25 cellular contexts compared by ENCODE assay signal in genomic region chr10:95653895-95654294, GRCh38.
"Had no signal": no experiment of that assay in that cellular context is flagged by ENCODE, and none has a peak within 500 bp of the region (broad histone marks: within the 10 kb centered on the region; RNA-seq: fewer than 3 reads in every experiment).

No MANE protein-coding gene starts in this region.

- H3K4me3 ChIP-seq: dorsolateral prefrontal cortex, esophagus squamous epithelium, heart left ventricle, mucosa of descending colon, sigmoid colon, thoracic aorta, upper lobe of left lung had no signal

- H3K27me3 Mint-ChIP-seq: activated CD4-positive, alpha-beta T cell treated with anti-CD3 and anti-CD28 coated beads, Interleukin-2, amount 10 ng/mL, durations not matched to agents 7 days and 5 days; activated CD8-positive, alpha-beta memory T cell treated with anti-CD3 and anti-CD28 coated beads, Interleukin-2, amount 10 ng/mL, durations not matched to agents 7 days and 5 days; activated CD8-positive, alpha-beta T cell treated with anti-CD3 and anti-CD28 coated beads for 36 hours; activated naive CD4-positive, alpha-beta T cell treated with anti-CD3 and anti-CD28 coated beads, Interleukin-2, amount 50 U/mL, for 24 hours; effector memory CD8-positive, alpha-beta T cell; T-cell had no signal

- DNase-seq: activated CD4-positive, alpha-beta T cell treated with anti-CD3 and anti-CD28 coated beads, Interleukin-2, amount 10 ng/mL, durations not matched to agents 7 days and 5 days; activated CD4-positive, CD25-positive, alpha-beta regulatory T cell treated with anti-CD3 and anti-CD28 coated beads, Interleukin-2, amount 50 U/mL, for 72 hours; activated CD8-positive, alpha-beta memory T cell treated with anti-CD3 and anti-CD28 coated beads, Interleukin-2, amount 10 ng/mL, durations not matched to agents 7 days and 5 days; activated CD8-positive, alpha-beta T cell treated with anti-CD3 and anti-CD28 coated beads for 36 hours; activated gamma-delta T cell treated with Interleukin-2 at 50 U/mL for 16 hours; aorta; central memory CD4-positive, alpha-beta T cell; dorsolateral prefrontal cortex; effector memory CD8-positive, alpha-beta T cell; esophagus squamous epithelium; heart left ventricle; left colon; mesendoderm; mucosa of descending colon; occipital lobe; sigmoid colon; stimulated activated CD4-positive, alpha-beta T cell treated with anti-CD3 and anti-CD28 coated beads, Interleukin-15, amount 100 ng/mL, for 24 hours; stimulated activated CD4-positive, alpha-beta T cell treated with anti-CD3 and anti-CD28 coated beads, Interleukin-2, amount 100 ng/mL, for 48 hours; stimulated activated naive CD4-positive, alpha-beta T cell treated with Interleukin-2 at 50 U/mL for 16 hours; T-cell; upper lobe of left lung had no signal

- H3K27ac ChIP-seq: esophagus squamous epithelium, heart left ventricle, sigmoid colon, thoracic aorta, upper lobe of left lung, VCaP had no signal

- ATAC-seq: activated CD8-positive, alpha-beta memory T cell treated with anti-CD3 and anti-CD28 coated beads, Interleukin-2, amount 10 ng/mL, durations not matched to agents 7 days and 5 days; activated CD8-positive, alpha-beta T cell treated with anti-CD3 and anti-CD28 coated beads for 36 hours; effector memory CD8-positive, alpha-beta T cell; heart left ventricle; left colon; mucosa of descending colon; T-cell had no signal

- H3K9me3 ChIP-seq: mucosa of descending colon, sigmoid colon, thoracic aorta, upper lobe of left lung had no signal

- H3K4me3 Mint-ChIP-seq: activated CD4-positive, alpha-beta T cell treated with anti-CD3 and anti-CD28 coated beads, Interleukin-2, amount 10 ng/mL, durations not matched to agents 7 days and 5 days; activated CD8-positive, alpha-beta memory T cell treated with anti-CD3 and anti-CD28 coated beads, Interleukin-2, amount 10 ng/mL, durations not matched to agents 7 days and 5 days; activated CD8-positive, alpha-beta T cell treated with anti-CD3 and anti-CD28 coated beads for 36 hours; activated naive CD4-positive, alpha-beta T cell treated with anti-CD3 and anti-CD28 coated beads, Interleukin-2, amount 50 U/mL, for 24 hours; effector memory CD8-positive, alpha-beta T cell had no signal

- H3K27ac Mint-ChIP-seq: activated CD4-positive, alpha-beta T cell treated with anti-CD3 and anti-CD28 coated beads, Interleukin-2, amount 10 ng/mL, durations not matched to agents 7 days and 5 days; activated CD8-positive, alpha-beta memory T cell treated with anti-CD3 and anti-CD28 coated beads, Interleukin-2, amount 10 ng/mL, durations not matched to agents 7 days and 5 days; activated CD8-positive, alpha-beta T cell treated with anti-CD3 and anti-CD28 coated beads for 36 hours; activated naive CD4-positive, alpha-beta T cell treated with anti-CD3 and anti-CD28 coated beads, Interleukin-2, amount 50 U/mL, for 24 hours; T-cell; T-helper 2 cell treated with Interferon-gamma antibody and Interleukin-4, amounts not matched to agents 5 μg/mL and 100 μg/mL, for 36 hours had no signal

- H3K27me3 ChIP-seq: dorsolateral prefrontal cortex, esophagus squamous epithelium, heart left ventricle, sigmoid colon, upper lobe of left lung had no signal
